In genomic region chr22:25447689-25448434, GRCh38 we compare ENCODE assay signal across 8 cellular contexts.
A peak's percentile ranks its signal among the peaks of the same experiment; 100 is the strongest.
DNase-seq lines count a peak whose midpoint lies in the region; ATAC-seq and TF ChIP-seq lines count a peak whose summit lies in the region.

No MANE protein-coding gene starts in this region.

- peak overlapping the region; percentile 79 for H3K4me3 ChIP-seq in choroid plexus epithelial cell (ENCODE audit: low read depth, low read length)

- peak; percentile 99 for DNase-seq in AG08395 (ENCODE audit: low spot score)
- DNase-seq in NCI-H446 treated with DMSO at 0.1 percent for 48 hours (lab: John Stamatoyannopoulos, UW): peak; percentile 57
- DNase-seq in activated CD4-positive, alpha-beta T cell treated with anti-CD3 and anti-CD28 coated beads for 1 hour: peak; percentile 86
- DNase-seq in choroid plexus epithelial cell (ENCODE audit: low read depth): peak; percentile 80
- peak; percentile 85 for DNase-seq in kidney tubule cell (ENCODE audit: low spot score)
- DNase-seq in stimulated activated CD4-positive, alpha-beta T cell treated with anti-CD3 and anti-CD28 coated beads, Interleukin-1b, Interleukin-23, amount 100 ng/mL, for 24 hours (ENCODE audit: low read depth in 4 of 4, low spot score in 1 of 4): peak; percentile 73 to 85 (median 80)

- peak; percentile 78 for ATAC-seq in GM18868 (IDR thresholded peaks at IDR 0.05; ENCODE audit: unreplicated experiment)
- ATAC-seq in HG03159 (IDR thresholded peaks at IDR 0.05; ENCODE audit: unreplicated experiment): peak; percentile 77

- TF ChIP-seq CTCF in choroid plexus epithelial cell (conservative IDR thresholded peaks at IDR 0.05; ENCODE audit: low read depth, low read length): peak; percentile 90

Comparison
In these comparisons a context has a peak if more than half of its experiments do, and no peak if none do; other contexts are left out.
1. Peak in every context shown above with its lines: DNase-seq, ATAC-seq and H3K4me3 ChIP-seq.